ENCODE assay signal across 20 cellular contexts in the genomic region with DNA sequence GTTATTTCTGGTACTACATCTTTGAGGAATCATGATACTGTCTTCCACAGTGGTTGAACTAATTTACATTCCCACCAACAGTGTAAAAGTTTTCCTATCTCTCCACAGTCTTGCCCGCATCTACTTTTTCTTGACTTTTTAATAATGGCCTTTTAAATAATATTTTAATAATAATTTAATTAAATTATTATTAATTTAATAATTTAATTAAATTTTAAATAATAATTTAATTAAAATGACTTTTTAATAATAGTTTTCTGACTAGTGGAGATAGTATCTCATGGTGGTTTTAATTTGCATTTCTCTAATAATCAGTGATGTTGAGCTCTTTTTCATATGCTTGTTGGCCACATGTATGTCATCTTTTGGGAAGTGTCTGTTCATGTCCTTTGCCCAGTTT.
DNase-seq lines count a peak whose midpoint lies in the region; ATAC-seq, FAIRE-seq and TF ChIP-seq lines count a peak whose summit lies in the region.
"Had no signal": no experiment of that assay in that cellular context is flagged by ENCODE, and none has a peak within 500 bp of the region (broad histone marks: within the 10 kb centered on the region; RNA-seq: fewer than 3 reads in every experiment).

No MANE protein-coding gene starts in this region.

- TF ChIP-seq CTCF in gastrocnemius medialis (IDR thresholded peaks at IDR 0.05 in 4 of 5, conservative IDR thresholded peaks at IDR 0.05 in 1 of 5) (no peak), ovary (IDR thresholded peaks at IDR 0.05) (no peak)

- TF ChIP-seq EP300 in ovary (IDR thresholded peaks at IDR 0.05): no peak

- WGBS in small intestine, 3 donors: 91 to 97% (median 94%) methylated on average over 1 of the region's 1 CpG
- WGBS in ovary, 3 donors: 97 to 99% (median 98%) methylated on average over 1 of the region's 1 CpG

- no peaks in the 10 kb centered on the region for H3K4me1 ChIP-seq in small intestine (ENCODE audit: control insufficient read depth in 2 of 2, insufficient read depth in 1 of 2, low read depth in 1 of 2, low read length in 1 of 2)
- H3K4me1 ChIP-seq in gastrocnemius medialis: no peaks in the 10 kb centered on the region
- no peaks in the 10 kb centered on the region for H3K4me1 ChIP-seq in ovary (ENCODE audit: insufficient read depth)
- H3K4me1 ChIP-seq: BLaER1 had no signal

- TF ChIP-seq POLR2A in gastrocnemius medialis (IDR thresholded peaks at IDR 0.05) (no peak), ovary (IDR thresholded peaks at IDR 0.05) (no peak)

- H3K9me3 ChIP-seq in small intestine (ENCODE audit: control insufficient read depth, low read depth) (no peaks in the 10 kb centered on the region), gastrocnemius medialis (no peaks in the 10 kb centered on the region), ovary (no peaks in the 10 kb centered on the region)

- in situ Hi-C loops in gastrocnemius medialis (cut with MboI; ENCODE audit: low sequenced_read_pairs in 4 of 4): no loop called here

- H3K36me3 ChIP-seq in small intestine (ENCODE audit: control insufficient read depth in 2 of 2, insufficient read depth in 2 of 2, low read length in 2 of 2) (no peaks in the 10 kb centered on the region), gastrocnemius medialis (no peaks in the 10 kb centered on the region), ovary (no peaks in the 10 kb centered on the region)
- H3K36me3 ChIP-seq: BLaER1 had no signal

- no peak for ATAC-seq in gastrocnemius medialis
- ATAC-seq: GM23338, HCT116 had no signal

- DNase-seq in small intestine: no peak
- DNase-seq in gastrocnemius medialis: no peak
- DNase-seq in ovary: no peak
- DNase-seq in Kasumi-1 (lab: John Stamatoyannopoulos, UW): no peak
- DNase-seq: CD4-positive, alpha-beta T cell; CD8-positive, alpha-beta memory T cell; DMS 273 treated with DMSO at 0.1 percent for 48 hours; DMS79; EL; GF-D8; H9 had no signal

- no peaks in the 10 kb centered on the region for H3K27me3 ChIP-seq in small intestine (ENCODE audit: control insufficient read depth in 2 of 2, insufficient read depth in 2 of 2, low read length in 2 of 2)
- H3K27me3 ChIP-seq in gastrocnemius medialis: no peaks in the 10 kb centered on the region
- no peaks in the 10 kb centered on the region for H3K27me3 ChIP-seq in ovary
- H3K27me3 ChIP-seq: BLaER1 had no signal

- FAIRE-seq in TTC549 (lab: Jason Lieb, UNC) (peak; percentile 17), endometrium (lab: Jason Lieb, UNC) (peak; percentile 73), small intestine (lab: Jason Lieb, UNC) (peak; percentile 67)
- FAIRE-seq: D721Med, GM12891, GM18507 had no signal

- no peak overlapping the region for H3K4me3 ChIP-seq in small intestine (ENCODE audit: low read depth in 1 of 2, low read length in 2 of 2)
- H3K4me3 ChIP-seq in gastrocnemius medialis: no peak overlapping the region
- no peak overlapping the region for H3K4me3 ChIP-seq in ovary
- H3K4me3 ChIP-seq: BLaER1, GM23338 had no signal

- H3K27ac ChIP-seq in small intestine (ENCODE audit: low read depth in 1 of 2, low read length in 1 of 2): no peak overlapping the region
- no peak overlapping the region for H3K27ac ChIP-seq in gastrocnemius medialis
- no peak overlapping the region for H3K27ac ChIP-seq in ovary
- H3K27ac ChIP-seq: BLaER1, C4-2B had no signal

- intact Hi-C loops in gastrocnemius medialis (cut with DNase I; ENCODE audit: low total_unique reads): no loop called here
- intact Hi-C loops in ovary (cut with DNase I): no loop called here
